1 cellular context compared by ENCODE assay signal in the genomic region with DNA sequence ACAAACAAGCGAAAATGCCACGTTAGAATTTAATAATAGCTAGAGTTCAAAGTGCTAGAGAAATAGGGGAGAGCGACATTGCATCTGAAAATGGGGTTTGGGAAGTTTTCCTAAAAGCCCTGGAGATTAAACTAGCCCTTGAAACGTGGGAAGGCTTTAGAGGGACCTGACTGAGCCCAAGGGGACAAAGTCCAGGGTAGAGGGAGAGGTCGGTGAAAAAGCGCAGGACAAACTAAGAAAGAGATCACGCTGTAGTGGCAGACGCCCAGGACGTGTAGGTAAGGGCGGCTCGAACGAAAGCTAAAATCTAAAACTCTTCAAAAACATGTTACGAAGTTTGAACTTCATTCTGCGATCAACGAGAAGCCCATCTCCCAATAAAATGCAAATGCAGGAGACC.
TF ChIP-seq lines count a peak whose summit lies in the region.

No MANE protein-coding gene starts in this region.

TF ChIP-seq in K562, 482 proteins besides CTCF, POLR2A, EP300 and RAD21:
- TF ChIP-seq, protein P1, sequence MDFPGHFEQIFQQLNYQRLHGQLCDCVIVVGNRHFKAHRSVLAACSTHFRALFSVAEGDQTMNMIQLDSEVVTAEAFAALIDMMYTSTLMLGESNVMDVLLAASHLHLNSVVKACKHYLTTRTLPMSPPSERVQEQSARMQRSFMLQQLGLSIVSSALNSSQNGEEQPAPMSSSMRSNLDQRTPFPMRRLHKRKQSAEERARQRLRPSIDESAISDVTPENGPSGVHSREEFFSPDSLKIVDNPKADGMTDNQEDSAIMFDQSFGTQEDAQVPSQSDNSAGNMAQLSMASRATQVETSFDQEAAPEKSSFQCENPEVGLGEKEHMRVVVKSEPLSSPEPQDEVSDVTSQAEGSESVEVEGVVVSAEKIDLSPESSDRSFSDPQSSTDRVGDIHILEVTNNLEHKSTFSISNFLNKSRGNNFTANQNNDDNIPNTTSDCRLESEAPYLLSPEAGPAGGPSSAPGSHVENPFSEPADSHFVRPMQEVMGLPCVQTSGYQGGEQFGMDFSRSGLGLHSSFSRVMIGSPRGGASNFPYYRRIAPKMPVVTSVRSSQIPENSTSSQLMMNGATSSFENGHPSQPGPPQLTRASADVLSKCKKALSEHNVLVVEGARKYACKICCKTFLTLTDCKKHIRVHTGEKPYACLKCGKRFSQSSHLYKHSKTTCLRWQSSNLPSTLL (IDR thresholded peaks at IDR 0.05): no peak
- no peak for TF ChIP-seq SRSF9 (IDR thresholded peaks at IDR 0.05; ENCODE audit: borderline replicate concordance, low read depth, low read length)
TF ChIP-seq in K562: peak in this region for 0.
